In the genomic region with DNA sequence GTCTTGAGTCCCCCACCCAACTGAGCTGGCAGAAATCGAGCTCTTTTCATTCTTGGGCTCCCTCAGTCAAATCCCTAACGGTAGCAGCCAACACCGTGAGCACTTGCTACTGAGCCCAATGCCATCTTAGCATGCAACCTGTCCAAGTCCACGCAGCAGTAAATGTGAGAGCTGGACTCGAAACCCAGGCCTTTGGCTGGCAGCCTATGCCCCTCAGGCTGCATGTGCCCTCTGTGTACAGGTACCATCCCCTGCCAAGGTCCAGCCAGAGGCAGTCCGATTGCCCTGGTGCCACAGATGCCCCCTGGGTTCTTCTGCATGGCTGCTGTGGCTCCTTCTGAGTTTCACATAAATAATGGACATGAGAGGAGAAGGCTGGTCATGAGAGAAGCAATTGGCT, we compare ENCODE assay signal across 15 cellular contexts. TPM values are rescaled to one million over a fixed set of nuclear protein-coding genes. Genes with fewer than 3 reads are reported as not detected.
DNase-seq lines count a peak whose midpoint lies in the region; ATAC-seq and TF ChIP-seq lines count a peak whose summit lies in the region.
"Had no signal": no experiment of that assay in that cellular context is flagged by ENCODE, and none has a peak within 500 bp of the region (broad histone marks: within the 10 kb centered on the region; RNA-seq: fewer than 3 reads in every experiment).

No MANE protein-coding gene starts in this region.

- peak overlapping the region; percentile 11 for H2AFZ ChIP-seq in parathyroid adenoma
- H2AFZ ChIP-seq in H9 (ENCODE audit: low read length) = no peak overlapping the region

- no peaks in the 10 kb centered on the region for H3K79me1 ChIP-seq in H9 (ENCODE audit: insufficient read depth, low read depth, low read length, poor library complexity, severe bottlenecking)

- H2AK5ac ChIP-seq in H9 (ENCODE audit: insufficient read length, low read length) = no peak overlapping the region

- peaks cover 11 to 87% (median 35%) of the 10 kb centered on the region in 4 donors for H3K4me1 Mint-ChIP-seq in CD4-positive, alpha-beta memory T cell
- peaks cover 74% of the 10 kb centered on the region for H3K4me1 Mint-ChIP-seq in activated T-helper 2 cell treated with anti-CD3 and anti-CD28 coated beads, Interferon-gamma antibody, Interleukin-2, Interleukin-4, amounts not matched to agents 10 μg/mL and 5 μg/mL and 100 μg/mL, durations not matched to agents 14 hours and 24 hours and 36 hours (ENCODE audit: low read depth)
- H3K4me1 Mint-ChIP-seq in H9 = peaks cover 2 to 3% of the 10 kb centered on the region in 2 experiments; a peak in 1 of 4 replicates

- H3K9me3 Mint-ChIP-seq in CD4-positive, alpha-beta memory T cell = peaks cover 0 to 2% (median 0%) of the 10 kb centered on the region in 8 donors
- peaks cover 1% of the 10 kb centered on the region for H3K9me3 Mint-ChIP-seq in activated T-helper 2 cell treated with anti-CD3 and anti-CD28 coated beads, Interferon-gamma antibody, Interleukin-2, Interleukin-4, amounts not matched to agents 10 μg/mL and 5 μg/mL and 100 μg/mL, durations not matched to agents 14 hours and 24 hours and 36 hours
- no peaks in the 10 kb centered on the region for H3K9me3 Mint-ChIP-seq in H9

- no peaks in the 10 kb centered on the region for H3K23me2 ChIP-seq in H9 (ENCODE audit: insufficient read length, low read depth, low read length, poor library complexity, severe bottlenecking)

- H4K5ac ChIP-seq in H9 (ENCODE audit: insufficient read length, low read depth, low read length) = no peak overlapping the region

- H3K27ac Mint-ChIP-seq in CD4-positive, alpha-beta memory T cell = peak overlapping the region; percentile 86 to 92 (median 89)
- H3K27ac Mint-ChIP-seq in activated T-helper 2 cell treated with anti-CD3 and anti-CD28 coated beads, Interferon-gamma antibody, Interleukin-2, Interleukin-4, amounts not matched to agents 10 μg/mL and 5 μg/mL and 100 μg/mL, durations not matched to agents 14 hours and 24 hours and 36 hours = peak overlapping the region; percentile 78
- H3K27ac Mint-ChIP-seq in H9 = no peak overlapping the region
- H3K27ac Mint-ChIP-seq: progenitor cell of endocrine pancreas had no signal

- H4K8ac ChIP-seq in H9 (replicated peaks; ENCODE audit: insufficient read length, low read depth, low read length) = no peak overlapping the region

- no peak overlapping the region for H3K4ac ChIP-seq in H9 (ENCODE audit: low read depth, low read length)

- CTCF ChIA-PET in CD4-positive, alpha-beta memory T cell (lab: Charles Lee; ENCODE audit: partially characterized antibody) = interaction anchor here (0.6 kb wide), 1 partner anchor 224 kb away, joined by 3 read pairs; no protein-coding TSS in a partner anchor

- H3K23ac ChIP-seq in H9 (ENCODE audit: insufficient read length, low read depth, low read length) = no peak overlapping the region

- H3K4me3 ChIP-seq in BLaER1 (no peak overlapping the region), parathyroid adenoma (ENCODE audit: low read depth, low read length) (no peak overlapping the region)
- no peak overlapping the region for H3K4me3 ChIP-seq in CD4-positive, alpha-beta memory T cell (ENCODE audit: low read length in 2 of 2)
- H3K4me3 ChIP-seq: body of pancreas had no signal

- H3K18ac ChIP-seq in H9 (ENCODE audit: insufficient read length, low read depth, low read length) = no peak overlapping the region

- peaks cover 7% of the 10 kb centered on the region for H3K79me2 ChIP-seq in parathyroid adenoma
- H3K79me2 ChIP-seq in H9 (ENCODE audit: insufficient read depth, low read length) = no peaks in the 10 kb centered on the region

- H3K27me3 ChIP-seq in BLaER1 (no peaks in the 10 kb centered on the region), parathyroid adenoma (ENCODE audit: control insufficient read depth, insufficient read depth, low read length) (no peaks in the 10 kb centered on the region), H9 (ENCODE audit: insufficient read depth, low read length) (no peaks in the 10 kb centered on the region)
- H3K27me3 ChIP-seq in CD4-positive, alpha-beta memory T cell (ENCODE audit: insufficient read depth, low read length) = no peaks in the 10 kb centered on the region
- H3K27me3 ChIP-seq: body of pancreas had no signal

- H3K9ac ChIP-seq in BLaER1 (no peak overlapping the region), parathyroid adenoma (no peak overlapping the region), H9 (ENCODE audit: extremely low read depth, insufficient read length, low read length) (no peak overlapping the region)

- no peak overlapping the region for H2BK12ac ChIP-seq in H9 (ENCODE audit: insufficient read length, low read depth, low read length)

- no peak for ATAC-seq in HG03095 (IDR thresholded peaks at IDR 0.05; ENCODE audit: unreplicated experiment)

- H3T11ph ChIP-seq in H9 (ENCODE audit: low read length) = no peak overlapping the region

- H3K27me3 Mint-ChIP-seq in CD4-positive, alpha-beta memory T cell = peaks cover 0 to 3% of the 10 kb centered on the region in 2 donors
- peaks cover 2% of the 10 kb centered on the region for H3K27me3 Mint-ChIP-seq in activated T-helper 2 cell treated with anti-CD3 and anti-CD28 coated beads, Interferon-gamma antibody, Interleukin-2, Interleukin-4, amounts not matched to agents 10 μg/mL and 5 μg/mL and 100 μg/mL, durations not matched to agents 14 hours and 24 hours and 36 hours (ENCODE audit: low read depth)
- peaks cover 7% of the 10 kb centered on the region for H3K27me3 Mint-ChIP-seq in H9 (ENCODE audit: low read depth)

- no peak overlapping the region for H2BK5ac ChIP-seq in H9 (ENCODE audit: insufficient read length, low read length)

- no peak overlapping the region for H2BK15ac ChIP-seq in H9 (ENCODE audit: low read depth, low read length)

- POLR2A ChIA-PET in CD4-positive, alpha-beta memory T cell (lab: Charles Lee; ENCODE audit: partially characterized antibody) = interaction anchor here (1.5 kb wide), 1 partner anchor 349 kb away, joined by 6 read pairs; the partner anchor contains the start of gene ERCC6

- no peaks in the 10 kb centered on the region for H3K36me3 Mint-ChIP-seq in CD4-positive, alpha-beta memory T cell
- peaks cover 34% of the 10 kb centered on the region for H3K36me3 Mint-ChIP-seq in activated T-helper 2 cell treated with anti-CD3 and anti-CD28 coated beads, Interferon-gamma antibody, Interleukin-2, Interleukin-4, amounts not matched to agents 10 μg/mL and 5 μg/mL and 100 μg/mL, durations not matched to agents 14 hours and 24 hours and 36 hours (ENCODE audit: low read depth)
- no peaks in the 10 kb centered on the region for H3K36me3 Mint-ChIP-seq in H9 (ENCODE audit: insufficient read depth in 1 of 3, low read depth in 3 of 3)

- intact Hi-C loops in CD4-positive, alpha-beta memory T cell (cut with micrococcal nuclease) = loop anchor here (10.0 kb wide), 1 partner anchor 325 kb away; no protein-coding TSS in a partner anchor
- intact Hi-C loops in activated T-helper 2 cell treated with anti-CD3 and anti-CD28 coated beads, Interferon-gamma antibody, Interleukin-2, Interleukin-4, amounts not matched to agents 10 μg/mL and 5 μg/mL and 100 μg/mL, durations not matched to agents 14 hours and 24 hours and 36 hours (cut with micrococcal nuclease) = loop anchor here (10.0 kb wide), 1 partner anchor 1445 kb away; no protein-coding TSS in a partner anchor

- peaks cover 56% of the 10 kb centered on the region for H3K4me1 ChIP-seq in BLaER1
- peaks cover 36% of the 10 kb centered on the region for H3K4me1 ChIP-seq in CD4-positive, alpha-beta memory T cell (ENCODE audit: insufficient read depth, low read length)
- peaks cover 34% of the 10 kb centered on the region for H3K4me1 ChIP-seq in parathyroid adenoma
- no peaks in the 10 kb centered on the region for H3K4me1 ChIP-seq in H9 (ENCODE audit: insufficient read depth, low read length)
- H3K4me1 ChIP-seq: body of pancreas had no signal

- H2BK120ac ChIP-seq in H9 (ENCODE audit: low read depth, low read length, poor library complexity, severe bottlenecking) = no peak overlapping the region

- H4K91ac ChIP-seq in H9 (ENCODE audit: insufficient read length, low read depth, low read length) = no peak overlapping the region

- no peaks in the 10 kb centered on the region for H3K36me3 ChIP-seq in BLaER1
- no peaks in the 10 kb centered on the region for H3K36me3 ChIP-seq in CD4-positive, alpha-beta memory T cell (ENCODE audit: insufficient read depth, low read length)
- no peaks in the 10 kb centered on the region for H3K36me3 ChIP-seq in parathyroid adenoma (ENCODE audit: control insufficient read depth, insufficient read depth, low read length)

- no peaks in the 10 kb centered on the region for H3K9me3 ChIP-seq in BLaER1
- no peaks in the 10 kb centered on the region for H3K9me3 ChIP-seq in CD4-positive, alpha-beta memory T cell (ENCODE audit: control insufficient read depth in 1 of 2, low read length in 2 of 2)
- no peaks in the 10 kb centered on the region for H3K9me3 ChIP-seq in parathyroid adenoma (ENCODE audit: control insufficient read depth, low read length)
- H3K9me3 ChIP-seq in H9 (ENCODE audit: control insufficient read depth, low read depth, low read length) = no peaks in the 10 kb centered on the region
- H3K9me3 ChIP-seq: body of pancreas had no signal

- H3K56ac ChIP-seq in H9 (ENCODE audit: insufficient read length, low read depth, low read length) = no peak overlapping the region

- no peak overlapping the region for H3K27ac ChIP-seq in BLaER1
- H3K27ac ChIP-seq in CD4-positive, alpha-beta memory T cell (ENCODE audit: low read depth, low read length) = peak overlapping the region; percentile 63
- peak overlapping the region; percentile 90 for H3K27ac ChIP-seq in parathyroid adenoma
- H3K27ac ChIP-seq in H9 (ENCODE audit: insufficient read length, low read depth, low read length) = no peak overlapping the region

- no peak overlapping the region for H2BK20ac ChIP-seq in H9 (ENCODE audit: low read depth, low read length, poor library complexity, severe bottlenecking)

- H4K20me1 ChIP-seq in BLaER1 (no peaks in the 10 kb centered on the region), H9 (ENCODE audit: control insufficient read depth, insufficient read depth, insufficient read length) (no peaks in the 10 kb centered on the region)

- H3K4me2 ChIP-seq in BLaER1 = peak overlapping the region; percentile 84
- no peak overlapping the region for H3K4me2 ChIP-seq in parathyroid adenoma (ENCODE audit: low read length)
- no peak overlapping the region for H3K4me2 ChIP-seq in H9 (ENCODE audit: insufficient read depth, insufficient read length, low read length)

- H3K14ac ChIP-seq in H9 (ENCODE audit: insufficient read depth, low read length) = no peak overlapping the region; the same call in 1 of the 2 replicates

- TF ChIP-seq CTCF in parathyroid adenoma (IDR thresholded peaks at IDR 0.05) = no peak
- no peak for TF ChIP-seq CTCF in H9 (conservative IDR thresholded peaks at IDR 0.05)

- H3K4me3 Mint-ChIP-seq in CD4-positive, alpha-beta memory T cell = peak overlapping the region in 6 of 8 donors; percentile 27 to 88 (median 80)
- H3K4me3 Mint-ChIP-seq in activated T-helper 2 cell treated with anti-CD3 and anti-CD28 coated beads, Interferon-gamma antibody, Interleukin-2, Interleukin-4, amounts not matched to agents 10 μg/mL and 5 μg/mL and 100 μg/mL, durations not matched to agents 14 hours and 24 hours and 36 hours (ENCODE audit: low read depth) = peak overlapping the region; percentile 54
- H3K4me3 Mint-ChIP-seq in H9 = no peak overlapping the region

- no CpG with 5 or more reads among the region's 6 CpGs for WGBS in H9 (ENCODE audit: extremely low coverage, insufficient read length, low lambda C conversion rate)

- DNase-seq in CD4-positive, alpha-beta memory T cell = no peak
- no peak for DNase-seq in activated T-helper 2 cell treated with anti-CD3 and anti-CD28 coated beads, Interferon-gamma antibody, Interleukin-2, Interleukin-4, amounts not matched to agents 10 μg/mL and 5 μg/mL and 100 μg/mL, durations not matched to agents 14 hours and 24 hours and 36 hours (ENCODE audit: low spot score)
- DNase-seq in AML-193 (lab: John Stamatoyannopoulos, UW) (no peak), KG1 (lab: John Stamatoyannopoulos, UW) (no peak), H9 (no peak)
- DNase-seq: NCI-H1436, OCI-M1, SW 1271 had no signal

RNA-seq across cellular contexts. Expression of gene TMEM273, which starts 1.2 kb away (rescaled TPM):
- total RNA-seq in CD4-positive, alpha-beta memory T cell = 10 to 100 TPM; 27.7 to 30.4 TPM
- 100 to 1,000 TPM in 1 of 2 donors, 10 to 100 TPM in 1; 86.9 to 101 TPM for polyA plus RNA-seq in CD4-positive, alpha-beta memory T cell
- 53.2 and 58.4 TPM in 2 replicates for total RNA-seq in activated T-helper 2 cell treated with anti-CD3 and anti-CD28 coated beads, Interferon-gamma antibody, Interleukin-2, Interleukin-4, amounts not matched to agents 10 μg/mL and 5 μg/mL and 100 μg/mL, durations not matched to agents 14 hours and 24 hours and 36 hours
- not detected in 2 replicates for total RNA-seq in H9 (2021)
- total RNA-seq: fibroblast of villous mesenchyme, NCI-H460, progenitor cell of endocrine pancreas had no signal

RNA-seq across cellular contexts. Expression of gene FAM170B, which starts 55.6 kb away (rescaled TPM):
- not detected for total RNA-seq in CD4-positive, alpha-beta memory T cell
- not detected for polyA plus RNA-seq in CD4-positive, alpha-beta memory T cell
- not detected in 2 replicates for total RNA-seq in activated T-helper 2 cell treated with anti-CD3 and anti-CD28 coated beads, Interferon-gamma antibody, Interleukin-2, Interleukin-4, amounts not matched to agents 10 μg/mL and 5 μg/mL and 100 μg/mL, durations not matched to agents 14 hours and 24 hours and 36 hours
- not detected in 2 replicates for total RNA-seq in H9 (2021)
- total RNA-seq: body of pancreas, fibroblast of villous mesenchyme, NCI-H460, progenitor cell of endocrine pancreas had no signal

Comparison
In these comparisons a context has a peak if more than half of its experiments do, and no peak if none do; other contexts are left out.
1. H3K27ac ChIP-seq: peak in CD4-positive, alpha-beta memory T cell (single experiment) and parathyroid adenoma (single experiment); none in BLaER1 (single experiment) and H9 (single experiment).
2. H3K27ac Mint-ChIP-seq: peak in CD4-positive, alpha-beta memory T cell (7 of 7) and activated T-helper 2 cell treated with anti-CD3 and anti-CD28 coated beads, Interferon-gamma antibody, Interleukin-2, Interleukin-4, amounts not matched to agents 10 μg/mL and 5 μg/mL and 100 μg/mL, durations not matched to agents 14 hours and 24 hours and 36 hours (single experiment); none in H9 (0 of 3).
3. H3K4me3 Mint-ChIP-seq: peak in CD4-positive, alpha-beta memory T cell (6 of 8) and activated T-helper 2 cell treated with anti-CD3 and anti-CD28 coated beads, Interferon-gamma antibody, Interleukin-2, Interleukin-4, amounts not matched to agents 10 μg/mL and 5 μg/mL and 100 μg/mL, durations not matched to agents 14 hours and 24 hours and 36 hours (single experiment); none in H9 (0 of 2).
4. RNA of gene TMEM273, which starts 1.2 kb away (total RNA-seq): 53.2 to 58.4 TPM in activated T-helper 2 cell treated with anti-CD3 and anti-CD28 coated beads, Interferon-gamma antibody, Interleukin-2, Interleukin-4, amounts not matched to agents 10 μg/mL and 5 μg/mL and 100 μg/mL, durations not matched to agents 14 hours and 24 hours and 36 hours and 27.7 to 30.4 TPM in CD4-positive, alpha-beta memory T cell; not detected in H9; every median in the first group is over 10 times any median in the second.